Comparison of ENCODE assay signal across 12 cellular contexts in the genomic region with DNA sequence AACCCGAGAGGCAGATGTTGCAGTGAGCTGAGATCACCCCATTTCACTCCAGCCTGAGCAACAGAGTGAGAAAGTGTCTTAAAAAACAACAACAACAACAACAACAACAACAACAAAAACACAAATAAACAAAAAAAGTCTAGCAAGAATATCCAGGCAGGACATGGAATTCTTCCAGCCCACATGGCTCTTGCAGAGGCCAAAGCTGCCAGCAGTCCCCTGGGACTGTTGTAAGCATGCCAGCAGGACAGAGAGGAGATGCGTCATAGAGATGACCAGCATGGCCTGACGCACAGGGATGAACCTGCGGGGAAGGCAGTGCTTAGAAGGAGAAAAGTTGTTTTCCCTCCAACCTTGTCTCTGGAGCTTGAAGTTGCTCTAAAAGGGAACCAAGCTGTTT.
DNase-seq lines count a peak whose midpoint lies in the region; ATAC-seq and TF ChIP-seq lines count a peak whose summit lies in the region.
"Had no signal": no experiment of that assay in that cellular context is flagged by ENCODE, and none has a peak within 500 bp of the region (broad histone marks: within the 10 kb centered on the region; RNA-seq: fewer than 3 reads in every experiment).

No MANE protein-coding gene starts in this region.

- H3K4me3 ChIP-seq in breast epithelium, result no peak overlapping the region
- no peak overlapping the region for H3K4me3 ChIP-seq in left lung

- peak; percentile 35 for ATAC-seq in left lung
- ATAC-seq in HG03432 (IDR thresholded peaks at IDR 0.05; ENCODE audit: unreplicated experiment), result no peak

- intact Hi-C loops in breast epithelium (cut with DNase I; ENCODE audit: low total_unique reads), result no loop called here
- intact Hi-C loops in left lung (cut with DNase I), result no loop called here

- H3K36me3 ChIP-seq in breast epithelium, result no peaks in the 10 kb centered on the region
- peaks cover 0 to 39% of the 10 kb centered on the region in 2 donors for H3K36me3 ChIP-seq in left lung

- no peaks in the 10 kb centered on the region for H3K4me1 ChIP-seq in breast epithelium
- H3K4me1 ChIP-seq in left lung, result peaks cover 13 to 14% of the 10 kb centered on the region in 2 donors

- H3K27me3 ChIP-seq in breast epithelium (no peaks in the 10 kb centered on the region), left lung (no peaks in the 10 kb centered on the region)

- H3K9me3 ChIP-seq in breast epithelium (no peaks in the 10 kb centered on the region), left lung (no peaks in the 10 kb centered on the region)

- TF ChIP-seq CTCF in HFFc6 (IDR thresholded peaks at IDR 0.05), result no peak
- no peak for TF ChIP-seq CTCF in breast epithelium (IDR thresholded peaks at IDR 0.05)
- TF ChIP-seq CTCF in left lung (IDR thresholded peaks at IDR 0.05), result no peak

- DNase-seq in HFFc6, result peak; percentile 89
- DNase-seq in breast epithelium (ENCODE audit: low spot score in 2 of 2), result peak in 1 of 2 donors; percentile 56
- no peak for DNase-seq in left lung
- DNase-seq in substantia nigra (lab: John Stamatoyannopoulos, UW), result peak in 31 of 49 donors; percentile 3 to 75 (median 37)
- DNase-seq in NCI-H1048 (lab: John Stamatoyannopoulos, UW), result no peak
- no peak for DNase-seq in NCI-H128 (lab: John Stamatoyannopoulos, UW; ENCODE audit: unreplicated experiment)
- DNase-seq in D341Med (ENCODE audit: low spot score), result no peak
- DNase-seq: MM.1S; stimulated activated CD4-positive, alpha-beta T cell treated with anti-CD3 and anti-CD28 coated beads, Interleukin-2, amount 100 ng/mL, for 48 hours; T-helper 1 cell had no signal

- H3K4me1 Mint-ChIP-seq in HFFc6 (ENCODE audit: low read depth), result peaks cover 31% of the 10 kb centered on the region

- H3K27ac ChIP-seq in breast epithelium (peak overlapping the region; percentile 30 to 60), left lung (no peak overlapping the region), substantia nigra (ENCODE audit: low read depth, low read length, poor library complexity, severe bottlenecking) (peak overlapping the region; percentile 31)

- TF ChIP-seq POLR2A in breast epithelium (IDR thresholded peaks at IDR 0.05), result no peak

- H3K27me3 Mint-ChIP-seq in HFFc6 (ENCODE audit: insufficient read depth), result no peaks in the 10 kb centered on the region
- H3K27me3 Mint-ChIP-seq: activated naive CD8-positive, alpha-beta T cell had no signal

- H3K9me3 Mint-ChIP-seq in HFFc6, result no peaks in the 10 kb centered on the region

- H3K4me3 Mint-ChIP-seq in HFFc6, result no peak overlapping the region; the same call in 1 of the 2 replicates
- H3K4me3 Mint-ChIP-seq: activated naive CD8-positive, alpha-beta T cell had no signal

- H3K36me3 Mint-ChIP-seq in HFFc6 (ENCODE audit: low read depth), result no peaks in the 10 kb centered on the region

- peak overlapping the region; percentile 93 for H3K27ac Mint-ChIP-seq in HFFc6

Comparison
In these comparisons a context has a peak if more than half of its experiments do, and no peak if none do; other contexts are left out.
1. DNase-seq: peak in HFFc6 (single experiment) and substantia nigra (31 of 49); none in left lung (0 of 2), NCI-H1048 (single experiment), NCI-H128 (single experiment) and D341Med (single experiment).
2. H3K27ac ChIP-seq: peak in breast epithelium (2 of 2) and substantia nigra (single experiment); none in left lung (0 of 2).